In the genomic region with DNA sequence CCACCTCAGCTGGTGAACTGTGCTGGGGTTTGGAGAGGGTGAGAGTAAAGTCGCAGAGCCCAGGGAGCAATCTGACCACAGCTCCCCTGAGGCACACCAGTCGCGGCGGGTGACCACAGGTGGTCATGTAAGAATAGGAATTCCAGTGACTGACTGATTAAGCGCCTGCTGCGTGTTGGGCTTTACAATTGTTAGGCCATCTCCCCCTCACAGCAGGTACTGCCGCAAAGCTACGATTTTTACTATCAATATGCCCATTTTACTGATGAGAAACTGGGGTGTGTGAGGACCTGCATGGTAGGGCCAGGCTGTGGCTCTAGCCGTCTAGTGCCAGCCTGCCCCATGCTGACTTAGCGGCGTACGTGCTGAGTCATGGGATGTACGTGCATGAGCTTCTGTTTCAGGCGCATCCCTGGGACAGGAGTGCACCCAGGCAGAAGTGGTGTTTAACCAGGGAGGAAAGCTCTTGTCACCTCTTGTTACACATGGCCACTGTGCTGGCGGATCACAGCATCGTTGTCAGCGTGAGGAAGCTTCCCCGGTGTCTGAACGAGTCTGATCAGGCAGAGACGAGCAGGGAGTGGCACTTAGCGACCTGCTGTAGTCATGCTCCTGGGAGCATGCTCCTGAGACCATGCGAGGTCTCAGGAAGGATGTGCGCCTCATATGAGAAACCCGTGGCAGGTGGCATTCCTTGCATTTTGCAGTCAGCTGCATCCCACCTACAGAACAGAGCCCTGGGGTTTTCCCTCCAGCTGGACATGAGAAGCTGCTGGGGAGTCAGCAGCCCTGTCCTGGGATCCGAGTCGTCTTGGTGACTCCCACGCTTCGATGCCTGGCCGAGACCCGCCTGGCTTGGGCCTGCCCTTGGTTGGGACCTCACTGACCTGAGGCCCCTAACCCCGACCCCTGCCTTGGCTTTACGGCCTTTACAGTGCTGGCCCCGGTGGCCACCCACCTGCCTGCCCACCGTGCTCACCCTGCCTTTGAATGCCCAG, we compare ENCODE assay signal across 10 cellular contexts.
A peak's percentile ranks its signal among the peaks of the same experiment; 100 is the strongest.
DNase-seq lines count a peak whose midpoint lies in the region; ATAC-seq and TF ChIP-seq lines count a peak whose summit lies in the region.
"Had no signal": no experiment of that assay in that cellular context is flagged by ENCODE, and none has a peak within 500 bp of the region (broad histone marks: within the 10 kb centered on the region; RNA-seq: fewer than 3 reads in every experiment).

No MANE protein-coding gene starts in this region.

- TF ChIP-seq POLR2A in body of pancreas (IDR thresholded peaks at IDR 0.05): no peak

- no peaks in the 10 kb centered on the region for H3K9me3 Mint-ChIP-seq in activated T-helper 1 cell treated with anti-CD3 and anti-CD28 coated beads, Interleukin-12 subunit alpha, Interleukin-12 subunit beta, Interleukin-2, Interleukin-4 antibody, amounts not matched to agents 30 ng/mL and 10 ng/mL and 1 ng/mL, durations not matched to agents 14 hours and 24 hours and 36 hours

- CTCF ChIA-PET in A673 (lab: Charles Lee) (no interaction called here), HEK293T (lab: Yijun Ruan, JAX) (no interaction called here)

- intact Hi-C loops in A673 (cut with micrococcal nuclease; ENCODE audit: unreplicated experiment) (no loop called here), body of pancreas (cut with DNase I) (no loop called here)
- intact Hi-C loops in activated T-helper 1 cell treated with anti-CD3 and anti-CD28 coated beads, Interleukin-12 subunit alpha, Interleukin-12 subunit beta, Interleukin-2, Interleukin-4 antibody, amounts not matched to agents 30 ng/mL and 10 ng/mL and 1 ng/mL, durations not matched to agents 14 hours and 24 hours and 36 hours (cut with micrococcal nuclease): no loop called here

- H3K4me1 ChIP-seq in A673 (ENCODE audit: insufficient read depth, low read length, poor library complexity, severe bottlenecking) (peaks cover 36% of the 10 kb centered on the region), body of pancreas (peaks cover 5% of the 10 kb centered on the region)

- BruUV-seq in A673 (replicated peaks; lab: Mats Ljungman, UMichigan): no TSS peak

- 84 to 88% methylated on average over 17 to 31 of the region's 34 CpGs for WGBS in body of pancreas, 2 donors

- H3K4me1 Mint-ChIP-seq in activated T-helper 1 cell treated with anti-CD3 and anti-CD28 coated beads, Interleukin-12 subunit alpha, Interleukin-12 subunit beta, Interleukin-2, Interleukin-4 antibody, amounts not matched to agents 30 ng/mL and 10 ng/mL and 1 ng/mL, durations not matched to agents 14 hours and 24 hours and 36 hours (ENCODE audit: low read depth): peaks cover 44% of the 10 kb centered on the region

- H3K36me3 ChIP-seq in A673 (ENCODE audit: insufficient read depth, low read length, poor library complexity, severe bottlenecking) (no peaks in the 10 kb centered on the region), body of pancreas (replicated peaks in 1 of 2; ENCODE audit: insufficient read depth in 1 of 2, low read depth in 2 of 2) (peaks cover 0 to 2% of the 10 kb centered on the region in 2 donors)

- POLR2A ChIA-PET in A673 (lab: Charles Lee; ENCODE audit: low non-redundant PET): no interaction called here
- POLR2A ChIA-PET in HEK293T (lab: Yijun Ruan, JAX): no interaction called here

- H3K4me3 Mint-ChIP-seq in activated T-helper 1 cell treated with anti-CD3 and anti-CD28 coated beads, Interleukin-12 subunit alpha, Interleukin-12 subunit beta, Interleukin-2, Interleukin-4 antibody, amounts not matched to agents 30 ng/mL and 10 ng/mL and 1 ng/mL, durations not matched to agents 14 hours and 24 hours and 36 hours: no peak overlapping the region

- peak overlapping the region; percentile 13 for H3K27ac Mint-ChIP-seq in activated T-helper 1 cell treated with anti-CD3 and anti-CD28 coated beads, Interleukin-12 subunit alpha, Interleukin-12 subunit beta, Interleukin-2, Interleukin-4 antibody, amounts not matched to agents 30 ng/mL and 10 ng/mL and 1 ng/mL, durations not matched to agents 14 hours and 24 hours and 36 hours

- DNase-seq in A673 (ENCODE audit: low spot score) (peak; percentile 38), HEK293T (ENCODE audit: extremely low spot score) (no peak), islet precursor cell (peak; percentile 64), 8988T (no peak), NCI-H1436 treated with DMSO at 0.1 percent for 48 hours (lab: John Stamatoyannopoulos, UW) (no peak), HT-29 (ENCODE audit: low spot score) (no peak), body of pancreas (no peak)
- no peak for DNase-seq in activated T-helper 1 cell treated with anti-CD3 and anti-CD28 coated beads, Interleukin-12 subunit alpha, Interleukin-12 subunit beta, Interleukin-2, Interleukin-4 antibody, amounts not matched to agents 30 ng/mL and 10 ng/mL and 1 ng/mL, durations not matched to agents 14 hours and 24 hours and 36 hours (ENCODE audit: low spot score)
- DNase-seq: DMS79 treated with DMSO at 0.1 percent for 48 hours; stimulated activated CD4-positive, alpha-beta T cell treated with anti-CD3 and anti-CD28 coated beads, Interleukin-4, amount 100 ng/mL, for 4 hours had no signal

- H3K27me3 ChIP-seq in A673 (replicated peaks; ENCODE audit: insufficient read depth, low read depth, low read length, poor library complexity) (no peaks in the 10 kb centered on the region), body of pancreas (no peaks in the 10 kb centered on the region)

- no peaks in the 10 kb centered on the region for H3K9me3 ChIP-seq in A673 (ENCODE audit: low read depth, low read length, poor library complexity, severe bottlenecking)
- no peaks in the 10 kb centered on the region for H3K9me3 ChIP-seq in body of pancreas

- ATAC-seq in body of pancreas: no peak

- H3K36me3 Mint-ChIP-seq in activated T-helper 1 cell treated with anti-CD3 and anti-CD28 coated beads, Interleukin-12 subunit alpha, Interleukin-12 subunit beta, Interleukin-2, Interleukin-4 antibody, amounts not matched to agents 30 ng/mL and 10 ng/mL and 1 ng/mL, durations not matched to agents 14 hours and 24 hours and 36 hours (ENCODE audit: low read depth): peaks cover 32% of the 10 kb centered on the region

- TF ChIP-seq CTCF in A673 (conservative IDR thresholded peaks at IDR 0.05; ENCODE audit: low read depth, low read length) (no peak), body of pancreas (IDR thresholded peaks at IDR 0.05) (no peak)

- no peak overlapping the region for H3K4me3 ChIP-seq in A673 (ENCODE audit: low read depth, low read length, poor library complexity, severe bottlenecking)
- H3K4me3 ChIP-seq in body of pancreas: no peak overlapping the region

- H3K27ac ChIP-seq in A673 (ENCODE audit: low read depth, low read length, poor library complexity, severe bottlenecking) (peak overlapping the region; percentile 33), body of pancreas (no peak overlapping the region)

- H3K27me3 Mint-ChIP-seq in activated T-helper 1 cell treated with anti-CD3 and anti-CD28 coated beads, Interleukin-12 subunit alpha, Interleukin-12 subunit beta, Interleukin-2, Interleukin-4 antibody, amounts not matched to agents 30 ng/mL and 10 ng/mL and 1 ng/mL, durations not matched to agents 14 hours and 24 hours and 36 hours (ENCODE audit: insufficient read depth): no peaks in the 10 kb centered on the region

TF ChIP-seq in HEK293T, 16 proteins besides CTCF, POLR2A, EP300 and RAD21:
- TF ChIP-seq L3MBTL2 (conservative IDR thresholded peaks at IDR 0.05) (no peak), BHLHE40 (IDR thresholded peaks at IDR 0.05; ENCODE audit: borderline replicate concordance) (no peak), CTBP1 (IDR thresholded peaks at IDR 0.05; ENCODE audit: borderline replicate concordance) (peak; percentile 34; the same call in 1 of the 2 replicates), TARDBP (IDR thresholded peaks at IDR 0.05) (no peak), FOXA1 (IDR thresholded peaks at IDR 0.05) (no peak), ELF4 (IDR thresholded peaks at IDR 0.05) (no peak)

Comparison
In these comparisons a context has a peak if more than half of its experiments do, and no peak if none do; other contexts are left out.
1. DNase-seq: peak in A673 (single experiment) and islet precursor cell (single experiment); none in HEK293T (single experiment), activated T-helper 1 cell treated with anti-CD3 and anti-CD28 coated beads, Interleukin-12 subunit alpha, Interleukin-12 subunit beta, Interleukin-2, Interleukin-4 antibody, amounts not matched to agents 30 ng/mL and 10 ng/mL and 1 ng/mL, durations not matched to agents 14 hours and 24 hours and 36 hours (single experiment), 8988T (single experiment), NCI-H1436 treated with DMSO at 0.1 percent for 48 hours (single experiment), HT-29 (single experiment) and body of pancreas (0 of 4).